In the genomic region with DNA sequence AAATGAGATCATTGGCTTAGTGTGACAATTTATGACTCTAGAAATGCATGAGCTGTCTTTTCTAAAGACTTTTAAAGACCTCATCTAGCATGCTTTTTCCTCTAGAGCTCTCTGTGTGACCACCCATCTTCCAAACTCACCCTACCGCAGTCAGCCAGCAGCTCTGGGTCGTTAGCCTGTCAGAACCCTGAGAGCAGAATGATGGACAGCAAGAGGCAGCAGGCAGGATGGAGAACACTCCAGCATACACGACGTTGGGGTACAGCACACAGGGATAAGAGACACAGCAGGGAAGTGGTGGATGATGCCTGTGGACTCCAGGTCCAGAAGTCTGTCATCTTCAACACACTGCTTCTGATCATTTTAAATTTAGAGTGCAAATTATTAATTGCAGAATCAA, we compare ENCODE assay signal across 24 cellular contexts. TPM values are rescaled to one million over a fixed set of nuclear protein-coding genes. Genes with fewer than 3 reads are reported as not detected.
"Had no signal": no experiment of that assay in that cellular context is flagged by ENCODE, and none has a peak within 500 bp of the region (broad histone marks: within the 10 kb centered on the region; RNA-seq: fewer than 3 reads in every experiment).

No MANE protein-coding gene starts in this region.

- H3K36me3 Mint-ChIP-seq: activated naive CD8-positive, alpha-beta T cell; brain had no signal

- H3K4me1 Mint-ChIP-seq: activated CD4-positive, alpha-beta memory T cell treated with anti-CD3 and anti-CD28 coated beads, Interleukin-2, amount 10 ng/mL, durations not matched to agents 7 days and 5 days; activated CD4-positive, alpha-beta T cell treated with anti-CD3 and anti-CD28 coated beads, Interleukin-2, amount 10 ng/mL, durations not matched to agents 7 days and 5 days; activated T-helper 17 cell treated with anti-CD3 and anti-CD28 coated beads, Interleukin-2, amount 50 U/mL, for 72 hours; brain; central memory CD8-positive, alpha-beta T cell; T-helper 17 cell had no signal

- H3K9me3 Mint-ChIP-seq: activated CD4-positive, alpha-beta memory T cell treated with anti-CD3 and anti-CD28 coated beads, Interleukin-2, amount 10 ng/mL, durations not matched to agents 7 days and 5 days; activated CD4-positive, alpha-beta T cell treated with anti-CD3 and anti-CD28 coated beads, Interleukin-2, amount 10 ng/mL, durations not matched to agents 7 days and 5 days; activated naive CD4-positive, alpha-beta T cell treated with anti-CD3 and anti-CD28 coated beads for 36 hours; activated T-helper 17 cell treated with anti-CD3 and anti-CD28 coated beads, Interleukin-2, amount 50 U/mL, for 72 hours; brain had no signal

- H3K4me1 ChIP-seq: Peyer's patch had no signal

- H3K4me3 Mint-ChIP-seq: activated CD4-positive, alpha-beta memory T cell treated with anti-CD3 and anti-CD28 coated beads, Interleukin-2, amount 10 ng/mL, durations not matched to agents 7 days and 5 days; activated CD4-positive, alpha-beta T cell treated with anti-CD3 and anti-CD28 coated beads, Interleukin-2, amount 10 ng/mL, durations not matched to agents 7 days and 5 days; activated naive CD4-positive, alpha-beta T cell treated with anti-CD3 and anti-CD28 coated beads for 36 hours; activated naive CD8-positive, alpha-beta T cell; activated T-helper 17 cell treated with anti-CD3 and anti-CD28 coated beads, Interleukin-2, amount 50 U/mL, for 72 hours; brain; central memory CD8-positive, alpha-beta T cell; T-helper 17 cell had no signal

- H3K4me3 ChIP-seq: Peyer's patch, SJSA1 had no signal

- DNase-seq: activated CD4-positive, alpha-beta memory T cell treated with anti-CD3 and anti-CD28 coated beads, Interleukin-2, amount 10 ng/mL, durations not matched to agents 7 days and 5 days; activated CD4-positive, alpha-beta T cell treated with anti-CD3 and anti-CD28 coated beads, Interleukin-2, amount 10 ng/mL, durations not matched to agents 7 days and 5 days; activated CD4-positive, CD25-positive, alpha-beta regulatory T cell; activated gamma-delta T cell; activated naive CD4-positive, alpha-beta T cell treated with anti-CD3 and anti-CD28 coated beads for 36 hours; activated T-cell treated with anti-CD3 and anti-CD28 coated beads for 4 hours; activated T-cell treated with anti-CD3 and anti-CD28 coated beads, Interleukin-2, amount 50 U/mL, for 48 hours; amygdala; MV-4-11; NCI-H1092 treated with DMSO at 0.1 percent for 48 hours; NCI-H1436 treated with DMSO at 0.1 percent for 48 hours; NCI-H187; NCI-H2081; NCI-H524; Peyer's patch; SHP77; T-helper 17 cell; T-helper 9 cell had no signal

- ATAC-seq: activated T-helper 17 cell treated with anti-CD3 and anti-CD28 coated beads, Interleukin-2, amount 50 U/mL, for 72 hours; T-helper 17 cell had no signal

- H3K36me3 ChIP-seq: Peyer's patch, SJSA1 had no signal

- H3K27me3 ChIP-seq: Peyer's patch, SJSA1 had no signal

- H3K27ac Mint-ChIP-seq: activated CD4-positive, alpha-beta memory T cell treated with anti-CD3 and anti-CD28 coated beads, Interleukin-2, amount 10 ng/mL, durations not matched to agents 7 days and 5 days; activated CD4-positive, alpha-beta T cell treated with anti-CD3 and anti-CD28 coated beads, Interleukin-2, amount 10 ng/mL, durations not matched to agents 7 days and 5 days; activated naive CD4-positive, alpha-beta T cell treated with anti-CD3 and anti-CD28 coated beads for 36 hours; activated naive CD8-positive, alpha-beta T cell; activated T-helper 17 cell treated with anti-CD3 and anti-CD28 coated beads, Interleukin-2, amount 50 U/mL, for 72 hours; T-helper 17 cell had no signal

- H3K27me3 Mint-ChIP-seq: activated CD4-positive, alpha-beta memory T cell treated with anti-CD3 and anti-CD28 coated beads, Interleukin-2, amount 10 ng/mL, durations not matched to agents 7 days and 5 days; activated CD4-positive, alpha-beta T cell treated with anti-CD3 and anti-CD28 coated beads, Interleukin-2, amount 10 ng/mL, durations not matched to agents 7 days and 5 days; activated naive CD8-positive, alpha-beta T cell; activated T-helper 17 cell treated with anti-CD3 and anti-CD28 coated beads, Interleukin-2, amount 50 U/mL, for 72 hours; brain; central memory CD8-positive, alpha-beta T cell; T-helper 17 cell had no signal

- H3K27ac ChIP-seq: Peyer's patch, SJSA1 had no signal

- H3K9me3 ChIP-seq: Peyer's patch, SJSA1 had no signal

RNA-seq across cellular contexts. Expression of a gene that starts 45.1 kb away (rescaled TPM):
- total RNA-seq: activated CD4-positive, alpha-beta memory T cell treated with anti-CD3 and anti-CD28 coated beads, Interleukin-2, amount 10 ng/mL, durations not matched to agents 7 days and 5 days; activated CD4-positive, alpha-beta T cell treated with anti-CD3 and anti-CD28 coated beads, Interleukin-2, amount 10 ng/mL, durations not matched to agents 7 days and 5 days; activated CD8-positive, alpha-beta memory T cell treated with anti-CD3 and anti-CD28 coated beads for 36 hours; activated naive CD4-positive, alpha-beta T cell treated with anti-CD3 and anti-CD28 coated beads for 36 hours; activated T-helper 17 cell treated with anti-CD3 and anti-CD28 coated beads, Interleukin-2, amount 50 U/mL, for 72 hours; T-helper 17 cell had no signal
